Comparison of ENCODE assay signal across 34 cellular contexts in genomic region chr12:9909724-9910123, GRCh38. TPM values are rescaled to one million over a fixed set of nuclear protein-coding genes. Genes with fewer than 3 reads are reported as not detected.
"Had no signal": no experiment of that assay in that cellular context is flagged by ENCODE, and none has a peak within 500 bp of the region (broad histone marks: within the 10 kb centered on the region; RNA-seq: fewer than 3 reads in every experiment).

No MANE protein-coding gene starts in this region.

- H3K4me1 ChIP-seq: Peyer's patch had no signal

- H3K36me3 ChIP-seq: brain microvascular endothelial cell, Peyer's patch, WERI-Rb-1 had no signal

- H3K27me3 ChIP-seq: brain microvascular endothelial cell, Peyer's patch had no signal

- DNase-seq: activated CD4-positive, alpha-beta T cell treated with anti-CD3 and anti-CD28 coated beads, Interleukin-2, amount 10 ng/mL, durations not matched to agents 24 days and 14 days; activated CD4-positive, alpha-beta T cell treated with anti-CD3 and anti-CD28 coated beads, Interleukin-2, amount 50 U/mL, for 48 hours; activated CD8-positive, alpha-beta T cell treated with anti-CD3 and anti-CD28 coated beads, Interleukin-2, amount 10 ng/mL, durations not matched to agents 7 days and 5 days; activated gamma-delta T cell treated with Interleukin-2 at 50 U/mL for 16 hours; activated naive CD4-positive, alpha-beta T cell treated with anti-CD3 and anti-CD28 coated beads for 36 hours; activated T-cell treated with anti-CD3 and anti-CD28 coated beads, Interleukin-2, amount 50 U/mL, for 24 hours; anterior cingulate cortex; brain microvascular endothelial cell; central memory CD4-positive, alpha-beta T cell; NCI-H1092 treated with DMSO at 0.1 percent for 48 hours; NCI-H1417; NCI-H146; NCI-H187; NCI-H2029 treated with DMSO at 0.1 percent for 48 hours; NCI-H2107; NCI-H2171; NCI-H510A; NCI-H526; NCI-H748 treated with DMSO at 0.1 percent for 48 hours; NK-92 treated with Interleukin-12 subunit alpha and Interleukin-12 subunit beta, amount 100 ng/mL, for 24 hours; PC-3; Peyer's patch; RPMI8226; SIG-M5; T-cell; T-helper 2 cell; T1000; WERI-Rb-1 had no signal

- H3K4me3 ChIP-seq: Peyer's patch had no signal

- H3K27me3 Mint-ChIP-seq: activated T-cell treated with anti-CD3 and anti-CD28 coated beads, Interleukin-2, amount 50 U/mL, for 24 hours; T-cell had no signal

- ATAC-seq: activated CD8-positive, alpha-beta T cell treated with anti-CD3 and anti-CD28 coated beads, Interleukin-2, amount 10 ng/mL, durations not matched to agents 7 days and 5 days; activated naive CD4-positive, alpha-beta T cell treated with anti-CD3 and anti-CD28 coated beads, Interleukin-2, amount 50 U/mL, for 72 hours; PC-3; SK-N-SH treated with all-trans-retinoic acid at 6 μM for 48 hours; T-cell had no signal

- H3K9ac ChIP-seq: KMS-11 had no signal

- H3K27ac Mint-ChIP-seq: activated CD4-positive, alpha-beta T cell treated with anti-CD3 and anti-CD28 coated beads, Interleukin-2, amount 10 ng/mL, durations not matched to agents 24 days and 14 days; activated CD8-positive, alpha-beta T cell treated with anti-CD3 and anti-CD28 coated beads, Interleukin-2, amount 10 ng/mL, durations not matched to agents 7 days and 5 days; activated naive CD4-positive, alpha-beta T cell treated with anti-CD3 and anti-CD28 coated beads for 36 hours; activated T-cell treated with anti-CD3 and anti-CD28 coated beads, Interleukin-2, amount 50 U/mL, for 24 hours had no signal

- H3K4me2 ChIP-seq: KMS-11 had no signal

- H3K4me3 Mint-ChIP-seq: activated CD4-positive, alpha-beta T cell treated with anti-CD3 and anti-CD28 coated beads, Interleukin-2, amount 10 ng/mL, durations not matched to agents 24 days and 14 days; activated CD8-positive, alpha-beta T cell treated with anti-CD3 and anti-CD28 coated beads, Interleukin-2, amount 10 ng/mL, durations not matched to agents 7 days and 5 days; activated naive CD4-positive, alpha-beta T cell treated with anti-CD3 and anti-CD28 coated beads for 36 hours; activated T-cell treated with anti-CD3 and anti-CD28 coated beads, Interleukin-2, amount 50 U/mL, for 24 hours; T-cell had no signal

- H3K27ac ChIP-seq: brain microvascular endothelial cell, KMS-11, Peyer's patch, WERI-Rb-1 had no signal

RNA-seq across cellular contexts. Expression of gene CLEC2A, which starts 22.4 kb away (rescaled TPM):
- total RNA-seq: activated CD4-positive, alpha-beta T cell treated with anti-CD3 and anti-CD28 coated beads, Interleukin-2, amount 10 ng/mL, durations not matched to agents 24 days and 14 days; activated CD8-positive, alpha-beta T cell treated with anti-CD3 and anti-CD28 coated beads, Interleukin-2, amount 10 ng/mL, durations not matched to agents 7 days and 5 days; activated naive CD4-positive, alpha-beta T cell treated with anti-CD3 and anti-CD28 coated beads for 36 hours; activated naive CD4-positive, alpha-beta T cell treated with anti-CD3 and anti-CD28 coated beads, Interleukin-2, amount 50 U/mL, for 72 hours; LHCN-M2; M059J; PC-3; Peyer's patch; SK-MEL-5; T-cell had no signal

RNA-seq across cellular contexts. Expression of gene KLRF2, which starts 28.4 kb away (rescaled TPM):
- total RNA-seq: activated CD4-positive, alpha-beta T cell treated with anti-CD3 and anti-CD28 coated beads, Interleukin-2, amount 10 ng/mL, durations not matched to agents 24 days and 14 days; activated naive CD4-positive, alpha-beta T cell treated with anti-CD3 and anti-CD28 coated beads for 36 hours; activated naive CD4-positive, alpha-beta T cell treated with anti-CD3 and anti-CD28 coated beads, Interleukin-2, amount 50 U/mL, for 72 hours; LHCN-M2; M059J; PC-3; Peyer's patch; SK-MEL-5; T-cell had no signal

RNA-seq across cellular contexts. Expression of gene CLEC2B, which starts 40.6 kb away (rescaled TPM):
- total RNA-seq: PC-3 had no signal
